In the genomic region with DNA sequence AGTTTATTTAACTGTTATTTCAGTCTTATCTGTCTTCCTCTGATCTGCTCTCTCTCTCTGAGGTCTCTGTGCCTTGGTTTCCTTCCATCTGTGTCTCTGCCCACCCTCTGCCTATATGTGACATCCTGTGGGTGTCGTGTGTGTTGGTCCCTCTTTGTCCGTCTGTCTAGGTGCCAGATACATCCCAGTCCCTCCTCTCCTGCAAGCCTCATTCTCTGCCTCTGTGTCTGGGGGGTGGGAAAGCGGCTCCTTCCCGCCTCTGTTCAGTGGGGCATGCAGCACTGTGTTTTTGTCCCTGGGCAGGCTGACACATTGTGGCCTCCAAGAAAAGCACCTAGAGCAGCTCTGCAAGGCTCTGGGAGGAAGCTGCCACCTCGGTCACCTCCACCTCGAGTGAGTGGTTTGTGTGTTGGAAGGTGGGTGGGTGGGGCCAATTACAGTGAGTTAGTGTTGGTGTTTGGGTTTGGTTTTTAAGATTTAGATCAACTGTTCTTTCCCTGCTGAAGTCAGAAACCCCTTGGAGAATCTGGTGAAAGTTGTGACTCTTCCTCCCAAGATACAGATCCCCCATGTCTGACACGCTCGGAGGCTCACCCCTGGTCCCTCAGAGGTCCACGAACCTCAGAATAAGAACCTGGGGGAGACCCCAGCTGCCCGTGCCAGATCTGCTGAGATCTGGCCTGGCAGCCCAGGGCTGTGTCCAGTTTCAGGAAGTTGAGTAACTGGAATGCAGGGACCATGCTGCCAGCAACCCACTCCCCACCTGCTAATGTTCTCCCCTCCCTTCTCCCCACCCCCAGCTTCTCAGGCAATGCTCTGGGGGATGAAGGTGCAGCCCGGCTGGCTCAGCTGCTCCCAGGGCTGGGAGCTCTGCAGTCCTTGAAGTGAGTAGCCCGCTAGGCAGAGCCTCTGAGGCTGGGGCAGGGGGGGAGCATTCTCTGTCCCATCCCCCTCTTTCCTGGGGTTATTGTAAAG, we compare ENCODE assay signal across 8 cellular contexts. TPM values are rescaled to one million over a fixed set of nuclear protein-coding genes. Genes with fewer than 3 reads are reported as not detected.
A peak's percentile ranks its signal among the peaks of the same experiment; 100 is the strongest.
DNase-seq lines count a peak whose midpoint lies in the region; ATAC-seq, FAIRE-seq and TF ChIP-seq lines count a peak whose summit lies in the region.

No MANE protein-coding gene starts in this region.

- peak; percentile 73 for DNase-seq in activated T-cell treated with anti-CD3 and anti-CD28 coated beads for 4 hours
- peak; percentile 49 for DNase-seq in small intestine
- no peak for DNase-seq in adrenal gland
- no peak for DNase-seq in occipital lobe (lab: John Stamatoyannopoulos, UW)
- no peak for DNase-seq in COLO668 (lab: John Stamatoyannopoulos, UW; ENCODE audit: unreplicated experiment)
- DNase-seq in HT-29 (ENCODE audit: low spot score): no peak

- H3K27me3 ChIP-seq in small intestine (ENCODE audit: control insufficient read depth in 2 of 2, insufficient read depth in 2 of 2, low read length in 2 of 2): no peaks in the 10 kb centered on the region
- H3K27me3 ChIP-seq in adrenal gland: no peaks in the 10 kb centered on the region

- no peak for TF ChIP-seq CTCF in adrenal gland (IDR thresholded peaks at IDR 0.05)

- intact Hi-C loops in adrenal gland (cut with DNase I): loop anchor here in 1 of 2 donors (10.0 kb wide), 1 partner anchor 177 kb away; a partner anchor contains a TSS

- ATAC-seq in GM19452 (IDR thresholded peaks at IDR 0.05; ENCODE audit: unreplicated experiment) (peak; percentile 39), HG03442 (IDR thresholded peaks at IDR 0.05; ENCODE audit: unreplicated experiment) (peak; percentile 29)

- H3K4me3 ChIP-seq in small intestine (ENCODE audit: low read depth in 1 of 2, low read length in 2 of 2) (no peak overlapping the region), adrenal gland (no peak overlapping the region)

- H3K36me3 ChIP-seq in small intestine (ENCODE audit: control insufficient read depth in 2 of 2, insufficient read depth in 2 of 2, low read length in 2 of 2) (peaks cover 15 to 16% of the 10 kb centered on the region in 2 donors), adrenal gland (replicated peaks in 1 of 2) (no peaks in the 10 kb centered on the region)

- FAIRE-seq in small intestine (lab: Jason Lieb, UNC): no peak

- no peaks in the 10 kb centered on the region for H3K9me3 ChIP-seq in small intestine (ENCODE audit: control insufficient read depth, low read depth)
- H3K9me3 ChIP-seq in adrenal gland (replicated peaks in 1 of 3): no peaks in the 10 kb centered on the region

- 71 to 87% (median 71%) methylated on average over 12 of the region's 12 CpGs for WGBS in small intestine, 3 donors
- WGBS in adrenal gland, 4 donors: 83 to 89% (median 84%) methylated on average over 10 to 12 of the region's 12 CpGs

- no peak for TF ChIP-seq POLR2A in adrenal gland (IDR thresholded peaks at IDR 0.05)

- H3K4me1 ChIP-seq in small intestine (ENCODE audit: control insufficient read depth in 2 of 2, insufficient read depth in 1 of 2, low read depth in 1 of 2, low read length in 1 of 2) (peaks cover 0 to 5% of the 10 kb centered on the region in 2 donors), adrenal gland (replicated peaks in 1 of 2) (peaks cover 0 to 22% of the 10 kb centered on the region in 2 donors)

- peak overlapping the region in 1 of 2 donors; percentile 41 for H3K27ac ChIP-seq in small intestine (ENCODE audit: low read depth in 1 of 2, low read length in 1 of 2)
- peak overlapping the region in 1 of 5 donors; percentile 4 for H3K27ac ChIP-seq in adrenal gland

RNA-seq across cellular contexts. Expression of a gene that starts 50.9 kb away (rescaled TPM):
- 10 to 100 TPM in 1 of 3 donors, 1 to 10 TPM in 2; 3.1 to 22.9 (median 6.2) TPM for polyA plus RNA-seq in small intestine
- 10 to 100 TPM; 11.8 to 43.6 (median 17.1) TPM for total RNA-seq in adrenal gland
- polyA plus RNA-seq in adrenal gland: 10 to 100 TPM in 2 of 3 donors, 1 to 10 TPM in 1; 9.6 to 36.7 (median 29.4) TPM
- total RNA-seq in occipital lobe: 40.6 TPM
- 40.5 and 44.2 TPM in 2 replicates for total RNA-seq in HT-29 (2014; rRNA removed; shearing (Covaris generic))

RNA-seq across cellular contexts. Expression of a gene that starts 52.1 kb away (rescaled TPM):
- polyA plus RNA-seq in small intestine (10 to 100 TPM in 2 of 3 donors, 1 to 10 TPM in 1; 6.3 to 29.2 (median 25.4) TPM), adrenal gland (10 to 100 TPM; 14.7 to 89.0 (median 58.6) TPM)
- total RNA-seq in adrenal gland (10 to 100 TPM; 10.4 to 44.8 (median 26.6) TPM), occipital lobe (2.0 TPM)
- total RNA-seq in HT-29 (2014; rRNA removed; shearing (Covaris generic)): 4.2 and 8.2 TPM in 2 replicates

Comparison
In these comparisons a context has a peak if more than half of its experiments do, and no peak if none do; other contexts are left out.
1. DNase-seq: peak in activated T-cell treated with anti-CD3 and anti-CD28 coated beads for 4 hours (single experiment) and small intestine (single experiment); none in adrenal gland (0 of 7), occipital lobe (single experiment), COLO668 (single experiment) and HT-29 (single experiment).